ENCODE assay signal across 1 cellular context in the genomic region with DNA sequence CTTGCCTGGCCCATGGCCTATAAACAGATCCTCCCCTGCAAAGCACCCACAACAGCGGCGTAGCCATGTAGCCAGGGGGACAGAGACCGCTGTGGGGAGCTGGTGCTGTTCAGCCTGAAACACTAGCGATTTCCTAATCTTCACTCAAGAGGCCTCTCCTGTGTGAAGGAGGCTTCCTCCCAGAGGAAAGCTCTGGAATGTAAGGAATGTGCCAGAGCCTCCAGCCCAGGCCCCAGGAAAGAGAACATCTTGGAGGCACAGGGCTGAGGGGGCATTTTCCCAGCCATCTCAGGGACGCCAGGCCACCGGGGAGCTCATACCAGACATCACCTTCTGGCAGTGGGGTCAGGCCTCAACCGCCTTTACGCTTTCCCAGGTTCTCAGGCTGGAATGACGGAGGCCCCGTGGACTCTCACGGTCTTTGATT.
TF ChIP-seq lines count a peak whose summit lies in the region.

No MANE protein-coding gene starts in this region.

TF ChIP-seq in IMR-90, 13 proteins besides CTCF, POLR2A, EP300 and RAD21:
- no peak for TF ChIP-seq MAFK (IDR thresholded peaks at IDR 0.05; ENCODE audit: low read depth, low read length)
- peak; percentile 32; the same call in 1 of the 2 replicates for TF ChIP-seq CEBPB (IDR thresholded peaks at IDR 0.05; ENCODE audit: low read depth, low read length)
